8 cellular contexts compared by ENCODE assay signal in the genomic region with DNA sequence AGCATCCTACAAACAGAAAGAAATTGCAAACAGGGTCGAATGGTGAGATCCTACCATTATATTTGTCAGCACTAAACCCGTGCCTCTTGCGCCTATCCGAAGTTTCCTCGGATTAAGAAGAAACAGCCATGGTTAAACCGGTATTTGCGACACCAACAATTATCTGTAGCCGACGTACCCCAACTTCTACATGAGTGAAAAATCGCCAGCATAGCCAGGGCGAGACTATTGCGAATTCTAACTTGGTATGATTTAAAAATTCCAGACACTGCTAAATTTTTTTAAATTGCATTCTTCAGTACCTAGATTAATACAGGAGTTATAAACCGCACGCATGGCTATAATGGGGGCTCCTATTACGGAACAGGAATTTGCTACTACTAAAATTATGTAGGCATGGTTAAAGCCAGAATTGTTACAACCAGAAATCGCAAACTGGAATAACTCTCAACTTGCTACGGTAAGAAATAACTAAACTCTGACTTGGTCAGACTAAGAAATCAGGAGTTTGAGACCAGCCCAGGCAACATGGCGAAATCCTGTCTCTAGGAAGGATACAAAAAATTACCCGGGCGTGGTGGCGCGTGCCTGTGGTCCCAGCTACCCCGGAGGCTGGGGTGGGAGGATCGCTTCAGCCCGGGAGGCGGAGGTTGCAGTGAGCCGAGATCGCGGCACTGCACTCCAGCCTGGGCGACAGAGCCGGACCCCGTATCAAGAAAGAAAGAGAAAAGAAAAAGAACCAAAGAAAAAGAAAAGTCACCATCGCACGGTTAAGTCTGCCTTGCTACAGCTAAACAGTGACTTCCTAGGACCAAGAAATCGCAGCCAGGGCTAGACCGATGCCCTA. TPM values are rescaled to one million over a fixed set of nuclear protein-coding genes. Genes with fewer than 3 reads are reported as not detected.
DNase-seq lines count a peak whose midpoint lies in the region; ATAC-seq and TF ChIP-seq lines count a peak whose summit lies in the region.

No MANE protein-coding gene starts in this region.

- peak in 1 of 2 donors; percentile 23 for TF ChIP-seq POLR2A in gastrocnemius medialis (IDR thresholded peaks at IDR 0.05)

- peaks cover 0 to 5% (median 0%) of the 10 kb centered on the region in 3 donors for H3K9me3 Mint-ChIP-seq in T-cell

- no peaks in the 10 kb centered on the region for H3K27me3 Mint-ChIP-seq in T-cell

- H3K4me1 Mint-ChIP-seq in T-cell = peaks cover 41 to 53% (median 49%) of the 10 kb centered on the region in 3 donors

- H3K9me3 ChIP-seq in gastrocnemius medialis = no peaks in the 10 kb centered on the region

- H3K4me3 ChIP-seq in astrocyte of the cerebellum (ENCODE audit: low read depth, low read length) = peak overlapping the region; percentile 89
- H3K4me3 ChIP-seq in iPS-11a (ENCODE audit: low read depth, low read length) = peak overlapping the region; percentile 66
- H3K4me3 ChIP-seq in gastrocnemius medialis = peak overlapping the region; percentile 84 to 93 (median 87)

- H3K27me3 ChIP-seq in gastrocnemius medialis = no peaks in the 10 kb centered on the region

- TF ChIP-seq CTCF in 22Rv1 (IDR thresholded peaks at IDR 0.05) (no peak), astrocyte of the cerebellum (IDR thresholded peaks at IDR 0.05; ENCODE audit: low read depth, low read length, missing control alignments) (no peak), gastrocnemius medialis (IDR thresholded peaks at IDR 0.05 in 4 of 5, conservative IDR thresholded peaks at IDR 0.05 in 1 of 5) (no peak)

- H3K36me3 Mint-ChIP-seq in T-cell = peaks cover 21% of the 10 kb centered on the region

- peaks cover 0 to 5% of the 10 kb centered on the region in 2 donors for H3K36me3 ChIP-seq in gastrocnemius medialis

- ATAC-seq in GM18907 (IDR thresholded peaks at IDR 0.05; ENCODE audit: unreplicated experiment) (peak; percentile 12), T-cell (replicated peaks in 1 of 4) (peak; percentile 6 to 17 (median 11)), gastrocnemius medialis (peak; percentile 11 to 17), GM19467 (IDR thresholded peaks at IDR 0.05; ENCODE audit: unreplicated experiment) (no peak)

- H3K4me1 ChIP-seq in gastrocnemius medialis = peaks cover 31 to 33% of the 10 kb centered on the region in 2 donors

- CTCF ChIA-PET in T-cell (lab: Charles Lee) = interaction anchor here (0.5 to 3.4 kb wide), 20 partner anchors 14 to 419 kb away, joined by 3 to 36 read pairs (median 4); partner anchors contain the start of genes ANXA2R (in 1 of the 2) and TMEM267 (in 1 of the 2)

- intact Hi-C loops in gastrocnemius medialis (cut with DNase I; ENCODE audit: low total_unique reads) = loop anchor here (1.0 to 10.0 kb wide), 7 partner anchors 25 to 1161 kb away; partner anchors contain the start of genes ANXA2R, HMGCS1, NNT and RIMOC1

- in situ Hi-C loops in astrocyte of the cerebellum (cut with HindIII; ENCODE audit: low sequenced_read_pairs) (no loop called here), gastrocnemius medialis (cut with MboI; ENCODE audit: low sequenced_read_pairs in 4 of 4) (loop anchor here in 2 of 4 donors (5.0 kb wide), 2 partner anchors 42 to 58 kb away; no protein-coding TSS in a partner anchor)

- peak overlapping the region; percentile 95 to 98 (median 96) for H3K4me3 Mint-ChIP-seq in T-cell

- peak in 67 of 76 experiments; percentile 11 to 80 (median 54) for DNase-seq in HUDEP-2 (lab: John Stamatoyannopoulos, UW; ENCODE audit: unreplicated experiment in 76 of 76)
- peak in 32 of 34 experiments; percentile 29 to 68 (median 48) for DNase-seq in T-cell
- DNase-seq in astrocyte of the cerebellum (ENCODE audit: low read depth) = no peak
- DNase-seq in gastrocnemius medialis = peak; percentile 29 to 68

- POLR2A ChIA-PET in T-cell (lab: Charles Lee) = interaction anchor here (0.5 to 3.2 kb wide), 20 partner anchors 20 to 332 kb away, joined by 3 to 59 read pairs (median 5); partner anchors contain the start of genes HMGCS1 (in 1 of the 2) and ZNF131 (in 1 of the 2)

- peak overlapping the region; percentile 99 to 100 for H3K27ac Mint-ChIP-seq in T-cell

- H3K27ac ChIP-seq in 22Rv1 = peak overlapping the region; percentile 96
- peak overlapping the region; percentile 91 to 98 (median 94) for H3K27ac ChIP-seq in gastrocnemius medialis

RNA-seq across cellular contexts. Expression of gene ANXA2R, which starts 25.5 kb away (rescaled TPM):
- 10 to 100 TPM; 47.8 to 64.1 (median 53.1) TPM for total RNA-seq in T-cell
- total RNA-seq in gastrocnemius medialis = 1 to 10 TPM; 1.1 to 3.3 (median 1.4) TPM

RNA-seq across cellular contexts. Expression of gene ZNF131, which starts 55.1 kb away (rescaled TPM):
- total RNA-seq in T-cell (10 to 100 TPM; 62.0 to 71.9 (median 67.5) TPM), gastrocnemius medialis (10 to 100 TPM; 16.4 to 44.6 (median 18.7) TPM)

Comparison
In these comparisons a context has a peak if more than half of its experiments do, and no peak if none do; other contexts are left out.
1. RNA of gene ANXA2R, which starts 25.5 kb away (total RNA-seq): 47.8 to 64.1 TPM in T-cell; 1.1 to 3.3 TPM in gastrocnemius medialis; every median in the first group is over 10 times any median in the second.
2. Peak in every context shown above with its lines, with median percentiles within 50 percentile points of each other: H3K4me3 ChIP-seq.